1 cellular context compared by ENCODE assay signal in the genomic region with DNA sequence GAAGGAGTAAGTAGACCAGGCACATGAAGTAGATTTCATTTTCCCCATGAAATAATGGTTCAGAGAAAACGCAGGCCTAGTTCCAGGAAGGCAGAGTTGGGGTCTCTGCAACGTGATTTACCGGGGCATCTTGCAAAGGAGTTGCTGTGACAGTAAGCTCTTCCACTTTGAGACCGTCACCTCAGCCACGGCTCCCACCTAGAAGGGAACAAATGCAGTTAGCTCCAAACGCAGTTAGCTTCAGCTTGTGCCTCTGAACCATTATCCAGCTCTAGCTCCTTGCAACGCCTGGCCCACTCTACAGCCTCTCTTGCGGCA.
A peak's percentile ranks its signal among the peaks of the same experiment; 100 is the strongest.
TF ChIP-seq lines count a peak whose summit lies in the region.

No MANE protein-coding gene starts in this region.

TF ChIP-seq in K562, 482 proteins besides CTCF, POLR2A, EP300 and RAD21:
- TF ChIP-seq PML (IDR thresholded peaks at IDR 0.05; ENCODE audit: low read length) (no peak), FOXM1 (IDR thresholded peaks at IDR 0.05; ENCODE audit: low read depth) (no peak), FOXM1 (CRISPR knock-in tag; IDR thresholded peaks at IDR 0.05; ENCODE audit: low read depth) (peak; percentile 8; the same call in 1 of the 2 replicates), ILF3 (IDR thresholded peaks at IDR 0.05; ENCODE audit: borderline replicate concordance) (0 out of 2 replicates have a peak, but pooled peaks have one; percentile 6), CBFB (CRISPR knock-in tag; IDR thresholded peaks at IDR 0.05) (0 out of 2 replicates have a peak, but pooled peaks have one; percentile 34), ETV5 (CRISPR knock-in tag; IDR thresholded peaks at IDR 0.05; ENCODE audit: low read depth) (0 out of 2 replicates have a peak, but pooled peaks have one; percentile 7), TOE1 (IDR thresholded peaks at IDR 0.05; ENCODE audit: borderline replicate concordance) (0 out of 2 replicates have a peak, but pooled peaks have one; percentile 1), TOE1 (CRISPR knock-in tag; IDR thresholded peaks at IDR 0.05; ENCODE audit: borderline replicate concordance, low read depth) (no peak), TSC22D4 (tag; IDR thresholded peaks at IDR 0.05) (no peak), ZBED1 (IDR thresholded peaks at IDR 0.05) (0 out of 2 replicates have a peak, but pooled peaks have one; percentile 3), AFF1 (IDR thresholded peaks at IDR 0.05; ENCODE audit: low read depth in 1 of 2, partially characterized antibody in 2 of 2) (peak; percentile 17 to 40)
